Comparison of ENCODE assay signal across 30 cellular contexts in genomic region chr21:34625194-34625593, GRCh38. TPM values are rescaled to one million over a fixed set of nuclear protein-coding genes. Genes with fewer than 3 reads are reported as not detected.
"Had no signal": no experiment of that assay in that cellular context is flagged by ENCODE, and none has a peak within 500 bp of the region (broad histone marks: within the 10 kb centered on the region; RNA-seq: fewer than 3 reads in every experiment).

No MANE protein-coding gene starts in this region.

- H3K27me3 ChIP-seq: ascending aorta, cardiac muscle cell, dorsolateral prefrontal cortex, hepatocyte, sigmoid colon, thyroid gland, upper lobe of left lung, vagina had no signal

- H3K4me1 ChIP-seq: ascending aorta, sigmoid colon, stomach, thyroid gland, upper lobe of left lung, vagina had no signal

- H3K4me3 ChIP-seq: ascending aorta, cardiac muscle cell, coronary artery, dorsolateral prefrontal cortex, hepatocyte, lung, mucosa of descending colon, sigmoid colon, smooth muscle cell, stomach, thyroid gland, upper lobe of left lung, vagina had no signal

- ATAC-seq: activated CD4-positive, alpha-beta T cell treated with anti-CD3 and anti-CD28 coated beads for 36 hours; left colon; mucosa of descending colon; stimulated activated memory B cell treated with anti-CD40 and anti-IgM and Interleukin-4, amounts not matched to agents 10 μg/mL and 1 μg/mL and 100 μg/mL, for 72 hours had no signal

- H3K27ac ChIP-seq: ascending aorta, cardiac muscle cell, coronary artery, dorsolateral prefrontal cortex, hepatocyte, sigmoid colon, stomach, thyroid gland, upper lobe of left lung, vagina had no signal

- H3K9me3 ChIP-seq: ascending aorta, mucosa of descending colon, sigmoid colon, stomach, thyroid gland, upper lobe of left lung, vagina had no signal

- DNase-seq: activated CD4-positive, alpha-beta T cell treated with anti-CD3 and anti-CD28 coated beads for 36 hours; activated CD4-positive, alpha-beta T cell treated with anti-CD3 and anti-CD28 coated beads, Interleukin-2, amount 50 U/mL, for 4 hours; activated CD4-positive, CD25-positive, alpha-beta regulatory T cell; activated gamma-delta T cell; activated naive CD4-positive, alpha-beta T cell treated with anti-CD3 and anti-CD28 coated beads, Interleukin-2, amount 10 ng/mL, durations not matched to agents 7 days and 5 days; activated naive CD8-positive, alpha-beta T cell treated with anti-CD3 and anti-CD28 coated beads, Interleukin-2, amount 10 ng/mL, durations not matched to agents 7 days and 5 days; activated T-cell treated with anti-CD3 and anti-CD28 coated beads, Interleukin-2, amount 50 U/mL, for 1 hour; dorsolateral prefrontal cortex; effector memory CD4-positive, alpha-beta T cell; left colon; mucosa of descending colon; posterior cingulate gyrus; sigmoid colon; stimulated activated CD4-positive, alpha-beta T cell treated with anti-CD3 and anti-CD28 coated beads, Interleukin-1b, Interleukin-23, amount 100 ng/mL, for 48 hours; stimulated activated CD4-positive, alpha-beta T cell treated with anti-CD3 and anti-CD28 coated beads, Interleukin-4, amount 100 ng/mL, for 4 hours; stimulated activated CD8-positive, alpha-beta memory T cell treated with anti-CD3 and anti-CD28 coated beads, Interleukin-4, amount 100 ng/mL, for 48 hours; stomach; T-helper 2 cell; thyroid gland; upper lobe of left lung had no signal

- H3K36me3 ChIP-seq: ascending aorta, cardiac muscle cell, sigmoid colon, stomach, thyroid gland, upper lobe of left lung, vagina had no signal

RNA-seq across cellular contexts. Expression of gene CLIC6, which starts 43.6 kb away (rescaled TPM):
- total RNA-seq: activated T-helper 1 cell treated with anti-CD3 and anti-CD28 coated beads, Interleukin-12 subunit alpha, Interleukin-12 subunit beta, Interleukin-2, Interleukin-4 antibody, amounts not matched to agents 30 ng/mL and 10 ng/mL and 1 ng/mL, durations not matched to agents 14 hours and 24 hours and 36 hours; cardiac muscle cell had no signal
- polyA plus RNA-seq: cardiac muscle cell, keratinocyte, smooth muscle cell had no signal
